Comparison of ENCODE assay signal across 1 cellular context in genomic region chr16:72890587-72890986, GRCh38.
TF ChIP-seq lines count a peak whose summit lies in the region.

No MANE protein-coding gene starts in this region.

TF ChIP-seq in HepG2, 621 proteins besides CTCF, POLR2A, EP300 and RAD21:
- TF ChIP-seq ZBTB40 (IDR thresholded peaks at IDR 0.05) (peak; percentile 45), ZBTB40 (CRISPR knock-in tag; IDR thresholded peaks at IDR 0.05) (peak; percentile 96), ZHX2 (IDR thresholded peaks at IDR 0.05; ENCODE audit: low read depth) (no peak), ZHX2 (CRISPR knock-in tag; IDR thresholded peaks at IDR 0.05; ENCODE audit: borderline replicate concordance) (no peak)
